In the genomic region with DNA sequence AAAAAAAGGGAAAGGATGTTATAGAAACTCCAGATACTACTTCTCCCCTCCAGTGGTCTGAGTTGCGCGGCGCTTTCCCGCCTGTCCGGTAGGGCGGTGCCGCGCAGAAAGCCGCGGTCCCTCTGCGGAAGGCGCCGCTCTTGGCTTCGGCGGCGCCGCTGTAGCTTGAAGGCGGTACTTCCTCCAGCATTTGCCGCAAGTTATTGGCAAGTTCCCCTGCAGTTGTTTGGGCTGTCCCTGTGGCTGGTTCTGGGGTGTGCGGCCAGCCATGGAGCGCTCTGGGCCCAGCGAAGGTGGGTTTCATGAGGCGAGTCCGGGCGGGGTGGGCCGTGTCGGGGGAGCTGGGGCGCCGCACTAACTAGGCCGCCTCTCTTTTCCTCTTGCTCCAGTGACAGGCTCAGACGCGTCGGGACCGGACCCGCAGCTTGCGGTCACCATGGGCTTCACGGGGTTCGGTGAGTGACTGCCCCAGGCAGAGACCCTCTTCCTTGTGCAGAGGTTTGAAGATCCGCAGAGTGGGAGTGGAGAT, we compare ENCODE assay signal across 8 cellular contexts. TPM values are rescaled to one million over a fixed set of nuclear protein-coding genes. Genes with fewer than 3 reads are reported as not detected.
DNase-seq lines count a peak whose midpoint lies in the region; ATAC-seq and TF ChIP-seq lines count a peak whose summit lies in the region.
"Not testable (repeated sequence)": the region's sequence is repeated elsewhere in the genome, so short reads cannot be mapped to it uniquely, and the experiment has no call there.

A gene (plus strand): TSS at position 219 of the 529 bp plus-strand sequence. CDS start 50 bp downstream, at position 269.

- CTCF ChIA-PET in WTC11 (lab: Charles Lee) = interaction anchor here (0.6 to 1.2 kb wide), 8 partner anchors 8 to 869 kb away, joined by 4 to 13 read pairs (median 5); a partner anchor contains a TSS

- not testable (repeated sequence) for H3K4me1 Mint-ChIP-seq in WTC11

- H3K4me3 Mint-ChIP-seq in WTC11 = peak within 1 kb of the TSS; percentile 96

- not testable (repeated sequence) for H3K9me3 Mint-ChIP-seq in WTC11

- TF ChIP-seq CTCF in WTC11 (IDR thresholded peaks at IDR 0.05) = not testable (repeated sequence)

- not testable (repeated sequence) for H3K36me3 Mint-ChIP-seq in WTC11

- H3K27ac ChIP-seq in caudate nucleus (ENCODE audit: low read depth, low read length) = not testable (repeated sequence)

- peak; percentile 85 for DNase-seq in AG08396 (ENCODE audit: low spot score)
- peak; percentile 96 for DNase-seq in NCI-H2227 treated with DMSO at 0.1 percent for 48 hours (lab: John Stamatoyannopoulos, UW)
- DNase-seq in WTC11 (ENCODE audit: low spot score) = peak; percentile 81
- DNase-seq in caudate nucleus (lab: John Stamatoyannopoulos, UW) = peak in 60 of 61 donors; percentile 13 to 93 (median 80)
- peak; percentile 89 for DNase-seq in inferior parietal cortex (ENCODE audit: extremely low spot score)
- peak; percentile 72 for DNase-seq in stimulated activated CD4-positive, alpha-beta T cell treated with anti-CD3 and anti-CD28 coated beads, Interleukin-12 subunit alpha, Interleukin-12 subunit beta, amount 100 ng/mL, for 4 hours

- POLR2A ChIA-PET in WTC11 (lab: Charles Lee) = interaction anchor here (0.6 to 1.4 kb wide), 5 partner anchors 8 to 728 kb away, joined by 3 to 12 read pairs (median 4); a partner anchor contains a TSS

- peak within 1 kb of the TSS; percentile 66 for H3K27ac Mint-ChIP-seq in WTC11

- peaks cover 13% of the 10 kb centered on the region for H3K27me3 Mint-ChIP-seq in WTC11 (ENCODE audit: low read depth)

- ATAC-seq in GM18907 (IDR thresholded peaks at IDR 0.05; ENCODE audit: unreplicated experiment) = peak; percentile 98
- ATAC-seq in HG03159 (IDR thresholded peaks at IDR 0.05; ENCODE audit: unreplicated experiment) = peak; percentile 96
- peak; percentile 100 for ATAC-seq in WTC11

TF ChIP-seq in WTC11, 78 proteins besides CTCF, POLR2A, EP300 and RAD21:
- TF ChIP-seq ZBTB21 (CRISPR knock-in tag; IDR thresholded peaks at IDR 0.05; ENCODE audit: borderline replicate concordance) = peak; percentile 53; the same call in 1 of the 2 replicates
- TF ChIP-seq, protein P1, sequence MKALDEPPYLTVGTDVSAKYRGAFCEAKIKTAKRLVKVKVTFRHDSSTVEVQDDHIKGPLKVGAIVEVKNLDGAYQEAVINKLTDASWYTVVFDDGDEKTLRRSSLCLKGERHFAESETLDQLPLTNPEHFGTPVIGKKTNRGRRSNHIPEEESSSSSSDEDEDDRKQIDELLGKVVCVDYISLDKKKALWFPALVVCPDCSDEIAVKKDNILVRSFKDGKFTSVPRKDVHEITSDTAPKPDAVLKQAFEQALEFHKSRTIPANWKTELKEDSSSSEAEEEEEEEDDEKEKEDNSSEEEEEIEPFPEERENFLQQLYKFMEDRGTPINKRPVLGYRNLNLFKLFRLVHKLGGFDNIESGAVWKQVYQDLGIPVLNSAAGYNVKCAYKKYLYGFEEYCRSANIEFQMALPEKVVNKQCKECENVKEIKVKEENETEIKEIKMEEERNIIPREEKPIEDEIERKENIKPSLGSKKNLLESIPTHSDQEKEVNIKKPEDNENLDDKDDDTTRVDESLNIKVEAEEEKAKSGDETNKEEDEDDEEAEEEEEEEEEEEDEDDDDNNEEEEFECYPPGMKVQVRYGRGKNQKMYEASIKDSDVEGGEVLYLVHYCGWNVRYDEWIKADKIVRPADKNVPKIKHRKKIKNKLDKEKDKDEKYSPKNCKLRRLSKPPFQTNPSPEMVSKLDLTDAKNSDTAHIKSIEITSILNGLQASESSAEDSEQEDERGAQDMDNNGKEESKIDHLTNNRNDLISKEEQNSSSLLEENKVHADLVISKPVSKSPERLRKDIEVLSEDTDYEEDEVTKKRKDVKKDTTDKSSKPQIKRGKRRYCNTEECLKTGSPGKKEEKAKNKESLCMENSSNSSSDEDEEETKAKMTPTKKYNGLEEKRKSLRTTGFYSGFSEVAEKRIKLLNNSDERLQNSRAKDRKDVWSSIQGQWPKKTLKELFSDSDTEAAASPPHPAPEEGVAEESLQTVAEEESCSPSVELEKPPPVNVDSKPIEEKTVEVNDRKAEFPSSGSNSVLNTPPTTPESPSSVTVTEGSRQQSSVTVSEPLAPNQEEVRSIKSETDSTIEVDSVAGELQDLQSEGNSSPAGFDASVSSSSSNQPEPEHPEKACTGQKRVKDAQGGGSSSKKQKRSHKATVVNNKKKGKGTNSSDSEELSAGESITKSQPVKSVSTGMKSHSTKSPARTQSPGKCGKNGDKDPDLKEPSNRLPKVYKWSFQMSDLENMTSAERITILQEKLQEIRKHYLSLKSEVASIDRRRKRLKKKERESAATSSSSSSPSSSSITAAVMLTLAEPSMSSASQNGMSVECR (CRISPR knock-in tag; IDR thresholded peaks at IDR 0.05; ENCODE audit: borderline replicate concordance) = peak; percentile 67; the same call in 1 of the 2 replicates
- TF ChIP-seq GABPB1 (CRISPR knock-in tag; IDR thresholded peaks at IDR 0.05) = peak; percentile 73
- TF ChIP-seq FOXK1 (CRISPR knock-in tag; IDR thresholded peaks at IDR 0.05) = peak; percentile 95
- TF ChIP-seq SP1 (CRISPR knock-in tag; conservative IDR thresholded peaks at IDR 0.05) = peak; percentile 80
- TF ChIP-seq, protein P2, sequence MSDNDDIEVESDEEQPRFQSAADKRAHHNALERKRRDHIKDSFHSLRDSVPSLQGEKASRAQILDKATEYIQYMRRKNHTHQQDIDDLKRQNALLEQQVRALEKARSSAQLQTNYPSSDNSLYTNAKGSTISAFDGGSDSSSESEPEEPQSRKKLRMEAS (CRISPR knock-in tag; IDR thresholded peaks at IDR 0.05) = peak; percentile 47; the same call in 1 of the 2 replicates
- TF ChIP-seq ETV6 (CRISPR knock-in tag; IDR thresholded peaks at IDR 0.05) = peak; percentile 82
- TF ChIP-seq, protein P3, sequence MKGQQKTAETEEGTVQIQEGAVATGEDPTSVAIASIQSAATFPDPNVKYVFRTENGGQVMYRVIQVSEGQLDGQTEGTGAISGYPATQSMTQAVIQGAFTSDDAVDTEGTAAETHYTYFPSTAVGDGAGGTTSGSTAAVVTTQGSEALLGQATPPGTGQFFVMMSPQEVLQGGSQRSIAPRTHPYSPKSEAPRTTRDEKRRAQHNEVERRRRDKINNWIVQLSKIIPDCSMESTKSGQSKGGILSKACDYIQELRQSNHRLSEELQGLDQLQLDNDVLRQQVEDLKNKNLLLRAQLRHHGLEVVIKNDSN (CRISPR knock-in tag; IDR thresholded peaks at IDR 0.05) = peak; percentile 13; the same call in 1 of the 2 replicates
- 0 out of 2 replicates have a peak, but pooled peaks have one; percentile 29 for TF ChIP-seq MYBL2 (CRISPR knock-in tag; IDR thresholded peaks at IDR 0.05)
- TF ChIP-seq TEAD1 (CRISPR knock-in tag; IDR thresholded peaks at IDR 0.05) = peak; percentile 24; the same call in 1 of the 2 replicates
- TF ChIP-seq CREM (CRISPR knock-in tag; IDR thresholded peaks at IDR 0.05) = peak; percentile 79

RNA-seq across cellular contexts. Expression of the gene that starts here (rescaled TPM):
- total RNA-seq in WTC11 (2021) = 35.0 to 43.4 TPM (median 37.8 TPM) in 3 replicates
